In the genomic region with DNA sequence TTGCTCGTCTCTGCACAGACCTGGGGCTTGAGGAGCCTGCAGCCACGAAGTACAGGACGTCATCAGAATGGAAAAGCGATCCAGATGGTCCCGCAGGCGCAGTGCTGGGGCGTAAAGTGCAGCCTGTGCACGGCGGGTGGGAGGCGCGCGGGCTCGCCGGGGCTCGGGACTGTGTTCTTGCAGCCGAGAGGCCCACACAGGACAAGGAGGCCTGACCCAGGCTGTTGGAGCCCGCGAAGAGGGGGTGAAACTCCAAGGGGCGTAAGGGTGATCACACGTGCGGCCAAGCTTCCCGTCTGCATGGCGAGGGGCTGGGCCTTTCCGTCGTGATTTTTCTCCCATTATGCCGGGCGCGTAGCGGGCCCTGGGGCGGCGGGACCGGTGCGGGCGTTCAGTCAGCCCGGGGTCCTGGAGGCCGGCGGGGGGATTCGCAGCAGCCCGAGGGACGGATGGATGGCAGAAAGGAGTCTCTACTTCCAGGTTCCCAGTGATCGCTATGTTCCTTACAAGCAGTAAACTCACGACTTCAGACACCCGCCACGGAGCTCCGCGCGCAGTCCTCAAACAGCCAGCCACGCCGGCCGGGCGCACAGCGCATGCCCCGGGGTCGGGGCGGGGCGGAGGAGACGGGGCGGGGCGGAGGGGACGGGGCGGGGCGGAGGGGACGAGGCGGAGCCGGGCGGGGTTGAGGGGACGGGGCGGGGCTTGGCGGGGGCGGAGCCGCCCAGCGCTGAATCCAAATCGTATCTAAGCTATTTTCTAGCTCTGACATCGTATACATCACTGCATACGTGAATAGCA, we compare ENCODE assay signal across 8 cellular contexts.
A peak's percentile ranks its signal among the peaks of the same experiment; 100 is the strongest.
DNase-seq lines count a peak whose midpoint lies in the region; ATAC-seq and TF ChIP-seq lines count a peak whose summit lies in the region.

No MANE protein-coding gene starts in this region.

- H3K27me3 ChIP-seq in PC-3 (ENCODE audit: low read length) (no peaks in the 10 kb centered on the region), esophagus muscularis mucosa (no peaks in the 10 kb centered on the region)

- TF ChIP-seq EP300 in esophagus muscularis mucosa (IDR thresholded peaks at IDR 0.05): no peak

- CTCF ChIA-PET in PC-3 (lab: Charles Lee): interaction anchor here (1.2 kb wide), 1 partner anchor 95 kb away, joined by 3 read pairs; no protein-coding TSS in a partner anchor

- TF ChIP-seq POLR2A in esophagus muscularis mucosa (IDR thresholded peaks at IDR 0.05; ENCODE audit: low read depth): peak; percentile 23

- peak; percentile 84 for ATAC-seq in HG03439 (IDR thresholded peaks at IDR 0.05; ENCODE audit: unreplicated experiment)
- peak; percentile 89 for ATAC-seq in PC-3
- ATAC-seq in GM19023 (IDR thresholded peaks at IDR 0.05; ENCODE audit: unreplicated experiment): no peak

- peak overlapping the region; percentile 72 for H3K4me3 ChIP-seq in PC-3 (ENCODE audit: low read length)
- H3K4me3 ChIP-seq in esophagus muscularis mucosa: peak overlapping the region; percentile 77 to 82 (median 80)

- POLR2A ChIA-PET in PC-3 (lab: Charles Lee; ENCODE audit: unreplicated experiment): interaction anchor here (0.6 to 0.7 kb wide), 2 partner anchors 263 to 452 kb away, joined by 4 to 5 read pairs; no protein-coding TSS in a partner anchor

- no peak overlapping the region for H3K27ac ChIP-seq in PC-3 (ENCODE audit: low read length)
- H3K27ac ChIP-seq in esophagus muscularis mucosa (replicated peaks in 1 of 4): peak overlapping the region; percentile 87 to 95 (median 92)

- H3K4me2 ChIP-seq in PC-3 (ENCODE audit: low read length): peak overlapping the region; percentile 82

- 0 out of 2 replicates have a peak, but pooled peaks cover 2% of the 10 kb centered on the region for H3K36me3 ChIP-seq in PC-3 (ENCODE audit: low read depth, low read length)
- peaks cover 0 to 6% (median 2%) of the 10 kb centered on the region in 4 donors for H3K36me3 ChIP-seq in esophagus muscularis mucosa

- H3K79me2 ChIP-seq in PC-3 (ENCODE audit: low read length): peaks cover 30% of the 10 kb centered on the region

- intact Hi-C loops in PC-3 (cut with micrococcal nuclease) (no loop called here), esophagus muscularis mucosa (cut with DNase I) (no loop called here)

- no peaks in the 10 kb centered on the region for H3F3A ChIP-seq in PC-3 (ENCODE audit: low read length, unreplicated experiment)

- peak overlapping the region; percentile 84 for H3K9ac ChIP-seq in PC-3 (ENCODE audit: low read length)

- H4K20me1 ChIP-seq in PC-3 (ENCODE audit: low read length): peaks cover 17% of the 10 kb centered on the region

- 0% methylated on average over 23 of the region's 75 CpGs for WGBS in esophagus muscularis mucosa

- H3K9me2 ChIP-seq in PC-3 (replicated peaks; ENCODE audit: low read length): no peaks in the 10 kb centered on the region

- no TSS peak for BruUV-seq in PC-3 (replicated peaks; lab: Mats Ljungman, UMichigan)

- H3K4me1 ChIP-seq in PC-3 (ENCODE audit: insufficient read depth, low read length) (peaks cover 16% of the 10 kb centered on the region), esophagus muscularis mucosa (peaks cover 22 to 49% (median 42%) of the 10 kb centered on the region in 4 donors)

- H3K9me3 ChIP-seq in PC-3 (ENCODE audit: low read length) (no peaks in the 10 kb centered on the region), esophagus muscularis mucosa (no peaks in the 10 kb centered on the region)

- TF ChIP-seq CTCF in PC-3 (conservative IDR thresholded peaks at IDR 0.05; ENCODE audit: low read depth, low read length) (no peak), esophagus muscularis mucosa (IDR thresholded peaks at IDR 0.05) (no peak)

- DNase-seq in GM04504 (ENCODE audit: low read depth) (peak; percentile 70), PC-3 (peak; percentile 72), esophagus muscularis mucosa (ENCODE audit: extremely low spot score) (peak; percentile 93), myocyte (ENCODE audit: low read depth) (peak; percentile 84)
- peak; percentile 84 to 87 for DNase-seq in activated T-cell treated with anti-CD3 and anti-CD28 coated beads, Interleukin-2, amount 50 U/mL, for 48 hours
- DNase-seq in stimulated activated CD8-positive, alpha-beta memory T cell treated with anti-CD3 and anti-CD28 coated beads, Interleukin-7, amount 100 ng/mL, for 1 hour (ENCODE audit: low read depth in 2 of 2): peak; percentile 67 to 74

- H2AFZ ChIP-seq in PC-3 (ENCODE audit: low read length): peak overlapping the region; percentile 97
